Comparison of ENCODE assay signal across 15 cellular contexts in the genomic region with DNA sequence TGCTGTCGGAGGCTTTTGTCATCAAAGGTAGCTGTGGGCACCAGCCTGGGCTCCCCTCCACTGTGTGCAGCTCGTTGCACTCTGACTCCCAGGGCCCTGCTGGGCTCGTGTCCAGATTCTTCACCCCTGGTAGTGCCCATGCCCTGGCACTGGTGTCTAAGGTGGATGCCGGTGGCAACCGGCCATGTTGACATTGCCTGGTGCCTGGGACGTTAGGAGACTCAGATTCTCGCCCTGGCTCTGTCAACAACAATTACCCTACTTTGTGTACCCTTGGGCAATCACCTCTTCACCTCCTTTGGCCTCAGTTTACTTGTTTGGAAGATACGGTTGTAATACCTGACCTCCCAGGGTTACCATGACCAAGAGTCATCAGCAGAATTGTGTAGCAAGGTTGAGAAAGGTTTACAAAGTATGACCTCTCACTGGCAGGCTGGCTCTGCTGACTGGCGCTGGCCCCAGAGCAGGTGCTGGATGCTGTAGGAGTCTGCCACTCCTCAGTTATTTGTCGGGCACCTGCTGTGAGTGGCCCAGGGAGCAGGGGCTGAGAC.
"Had no signal": no experiment of that assay in that cellular context is flagged by ENCODE, and none has a peak within 500 bp of the region (broad histone marks: within the 10 kb centered on the region; RNA-seq: fewer than 3 reads in every experiment).

No MANE protein-coding gene starts in this region.

- H3K27ac Mint-ChIP-seq: activated CD4-positive, alpha-beta memory T cell treated with anti-CD3 and anti-CD28 coated beads, Interleukin-2, amount 10 ng/mL, durations not matched to agents 7 days and 5 days; T-cell had no signal

- H3K9me3 ChIP-seq: prostate gland, uterus had no signal

- H3K4me3 Mint-ChIP-seq: activated CD4-positive, alpha-beta memory T cell treated with anti-CD3 and anti-CD28 coated beads, Interleukin-2, amount 10 ng/mL, durations not matched to agents 7 days and 5 days; stimulated activated naive CD8-positive, alpha-beta T cell treated with anti-CD3 and anti-CD28 coated beads, Interleukin-15, amount 100 ng/mL, for 72 hours; T-cell had no signal

- H3K9me3 Mint-ChIP-seq: activated CD4-positive, alpha-beta memory T cell treated with anti-CD3 and anti-CD28 coated beads, Interleukin-2, amount 10 ng/mL, durations not matched to agents 7 days and 5 days; naive thymus-derived CD8-positive, alpha-beta T cell; stimulated activated naive CD8-positive, alpha-beta T cell treated with anti-CD3 and anti-CD28 coated beads, Interleukin-15, amount 100 ng/mL, for 72 hours; T-cell had no signal

- H3K27me3 ChIP-seq: uterus had no signal

- DNase-seq: activated CD4-positive, alpha-beta memory T cell treated with anti-CD3 and anti-CD28 coated beads, Interleukin-2, amount 10 ng/mL, durations not matched to agents 7 days and 5 days; activated CD8-positive, alpha-beta memory T cell treated with anti-CD3 and anti-CD28 coated beads, Interleukin-2, amount 50 U/mL, for 48 hours; activated naive CD4-positive, alpha-beta T cell treated with Interleukin-2 at 50 U/mL for 16 hours; effector memory CD4-positive, alpha-beta T cell; mammary epithelial cell; naive thymus-derived CD8-positive, alpha-beta T cell; nucleus accumbens; stimulated activated CD4-positive, alpha-beta T cell treated with anti-CD3 and anti-CD28 coated beads, Interleukin-2, amount 100 ng/mL, for 48 hours; stimulated activated CD8-positive, alpha-beta memory T cell treated with anti-CD3 and anti-CD28 coated beads, Interleukin-4, amount 100 ng/mL, for 48 hours; stimulated activated naive CD8-positive, alpha-beta T cell treated with anti-CD3 and anti-CD28 coated beads, Interleukin-15, amount 100 ng/mL, for 72 hours; T-cell; uterus had no signal

- H3K4me1 ChIP-seq: prostate gland had no signal

- H3K27ac ChIP-seq: epithelial cell of prostate, prostate gland, uterus, VCaP had no signal

- H3K27me3 Mint-ChIP-seq: activated CD4-positive, alpha-beta memory T cell treated with anti-CD3 and anti-CD28 coated beads, Interleukin-2, amount 10 ng/mL, durations not matched to agents 7 days and 5 days; naive thymus-derived CD8-positive, alpha-beta T cell; stimulated activated naive CD8-positive, alpha-beta T cell treated with anti-CD3 and anti-CD28 coated beads, Interleukin-15, amount 100 ng/mL, for 72 hours; T-cell had no signal

- H3K4me3 ChIP-seq: prostate gland, uterus had no signal

- ATAC-seq: naive thymus-derived CD8-positive, alpha-beta T cell; stimulated activated naive CD8-positive, alpha-beta T cell treated with anti-CD3 and anti-CD28 coated beads, Interleukin-15, amount 100 ng/mL, for 72 hours; T-cell had no signal

- H3K4me1 Mint-ChIP-seq: activated CD4-positive, alpha-beta memory T cell treated with anti-CD3 and anti-CD28 coated beads, Interleukin-2, amount 10 ng/mL, durations not matched to agents 7 days and 5 days had no signal

- H3K36me3 ChIP-seq: uterus had no signal
